ENCODE assay signal across 13 cellular contexts in the genomic region with DNA sequence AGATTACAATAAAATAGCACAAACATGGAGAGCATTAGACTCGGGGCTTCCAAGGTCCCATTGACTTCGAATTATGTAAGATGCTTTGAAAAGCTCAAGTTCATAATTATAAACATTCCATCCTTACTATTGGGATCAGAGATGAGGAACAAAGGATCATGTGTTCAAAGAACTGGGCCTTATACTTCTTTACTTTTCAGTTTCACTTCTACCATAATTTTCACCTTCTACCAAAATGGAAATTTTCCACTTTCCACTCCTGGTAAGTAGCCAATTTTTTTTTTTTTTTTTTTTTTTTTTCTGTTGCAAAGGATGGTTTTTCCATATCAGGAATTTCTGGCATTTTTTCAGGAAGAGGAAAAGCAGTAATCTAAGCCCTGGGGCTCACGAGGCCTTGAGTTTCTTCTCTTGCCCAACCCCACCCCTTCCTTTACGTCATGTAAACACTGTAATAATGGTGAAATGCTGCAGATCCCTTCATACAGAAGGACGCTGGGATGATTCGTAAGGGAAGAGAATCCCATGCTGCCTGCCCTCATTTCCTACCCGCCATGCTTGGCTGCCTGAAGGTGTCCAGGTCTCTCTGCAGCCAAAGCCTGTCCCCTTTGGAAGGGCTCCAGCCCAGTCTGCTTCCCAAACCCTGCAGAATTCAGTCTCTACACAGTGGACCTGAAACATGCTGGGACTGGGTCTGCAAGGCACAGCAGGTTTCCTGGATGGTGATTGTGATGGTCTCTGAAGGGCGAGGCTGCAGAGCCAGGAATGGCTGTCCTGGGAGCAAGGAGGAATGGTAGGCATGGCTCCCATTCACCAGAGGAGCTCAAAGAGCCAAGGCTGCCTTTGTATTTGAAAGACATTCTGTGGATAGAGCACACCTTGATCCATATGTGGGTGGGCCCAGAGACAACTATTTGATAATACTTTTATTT. TPM values are rescaled to one million over a fixed set of nuclear protein-coding genes. Genes with fewer than 3 reads are reported as not detected.
A peak's percentile ranks its signal among the peaks of the same experiment; 100 is the strongest.
DNase-seq lines count a peak whose midpoint lies in the region; ATAC-seq and TF ChIP-seq lines count a peak whose summit lies in the region.
"Had no signal": no experiment of that assay in that cellular context is flagged by ENCODE, and none has a peak within 500 bp of the region (broad histone marks: within the 10 kb centered on the region; RNA-seq: fewer than 3 reads in every experiment).

No MANE protein-coding gene starts in this region.

- H3K27me3 ChIP-seq in breast epithelium: no peaks in the 10 kb centered on the region
- no peaks in the 10 kb centered on the region for H3K27me3 ChIP-seq in left ventricle myocardium inferior (ENCODE audit: low read depth)

- peak; percentile 26 for DNase-seq in ELR (ENCODE audit: low read depth)
- no peak for DNase-seq in breast epithelium (ENCODE audit: low spot score in 2 of 2)
- DNase-seq in left ventricle myocardium inferior: no peak
- peak; percentile 65 for DNase-seq in retinal pigment epithelial cell (ENCODE audit: low read depth)
- no peak for DNase-seq in COR-L47 (lab: John Stamatoyannopoulos, UW)
- DNase-seq in activated CD8-positive, alpha-beta memory T cell treated with anti-CD3 and anti-CD28 coated beads, Interleukin-2, amount 50 U/mL, for 4 hours: no peak
- DNase-seq in activated T-cell treated with anti-CD3 and anti-CD28 coated beads, Interleukin-2, amount 50 U/mL, for 1 hour: no peak
- no peak for DNase-seq in activated naive CD4-positive, alpha-beta T cell treated with anti-CD3 and anti-CD28 coated beads, Interleukin-2, amount 50 U/mL, for 72 hours (ENCODE audit: low spot score in 2 of 2)
- DNase-seq: activated CD8-positive, alpha-beta memory T cell treated with anti-CD3 and anti-CD28 coated beads, Interleukin-2, amount 50 U/mL, for 48 hours; CD4-positive, alpha-beta T cell; central memory CD4-positive, alpha-beta T cell; T-cell had no signal

- no peak for TF ChIP-seq CTCF in breast epithelium (IDR thresholded peaks at IDR 0.05)
- no peak for TF ChIP-seq CTCF in left ventricle myocardium inferior (IDR thresholded peaks at IDR 0.05; ENCODE audit: borderline replicate concordance)
- TF ChIP-seq CTCF in retinal pigment epithelial cell (conservative IDR thresholded peaks at IDR 0.05; ENCODE audit: low read depth, low read length): no peak

- peaks cover 0 to 11% of the 10 kb centered on the region in 2 donors for H3K36me3 Mint-ChIP-seq in activated naive CD4-positive, alpha-beta T cell treated with anti-CD3 and anti-CD28 coated beads, Interleukin-2, amount 50 U/mL, for 72 hours
- H3K36me3 Mint-ChIP-seq: T-cell had no signal

- H3K9me3 Mint-ChIP-seq in activated naive CD4-positive, alpha-beta T cell treated with anti-CD3 and anti-CD28 coated beads, Interleukin-2, amount 50 U/mL, for 72 hours: peaks cover 0 to 16% of the 10 kb centered on the region in 2 donors
- H3K9me3 Mint-ChIP-seq: CD4-positive, alpha-beta T cell; T-cell had no signal

- TF ChIP-seq POLR2A in breast epithelium (IDR thresholded peaks at IDR 0.05): no peak

- intact Hi-C loops in breast epithelium (cut with DNase I; ENCODE audit: low total_unique reads): no loop called here
- intact Hi-C loops in left ventricle myocardium inferior (cut with micrococcal nuclease): no loop called here

- H3K36me3 ChIP-seq in breast epithelium: no peaks in the 10 kb centered on the region
- H3K36me3 ChIP-seq in left ventricle myocardium inferior: no peaks in the 10 kb centered on the region

- ATAC-seq in activated naive CD4-positive, alpha-beta T cell treated with anti-CD3 and anti-CD28 coated beads, Interleukin-2, amount 50 U/mL, for 72 hours: no peak
- ATAC-seq: HCT116, T-cell had no signal

- H3K27ac Mint-ChIP-seq in activated naive CD4-positive, alpha-beta T cell treated with anti-CD3 and anti-CD28 coated beads, Interleukin-2, amount 50 U/mL, for 72 hours: no peak overlapping the region
- H3K27ac Mint-ChIP-seq: CD4-positive, alpha-beta T cell; T-cell had no signal

- H3K9me3 ChIP-seq in breast epithelium: no peaks in the 10 kb centered on the region
- H3K9me3 ChIP-seq in left ventricle myocardium inferior (replicated peaks): no peaks in the 10 kb centered on the region

- peak overlapping the region; percentile 43 to 75 for H3K27ac ChIP-seq in breast epithelium
- H3K27ac ChIP-seq in left ventricle myocardium inferior (replicated peaks): peak overlapping the region; percentile 81

- H3K4me1 ChIP-seq in breast epithelium: peaks cover 0 to 5% of the 10 kb centered on the region in 2 donors
- H3K4me1 ChIP-seq in left ventricle myocardium inferior: peaks cover 20% of the 10 kb centered on the region

- H3K4me3 ChIP-seq in breast epithelium (peak overlapping the region in 1 of 3 donors; percentile 7), left ventricle myocardium inferior (no peak overlapping the region), retinal pigment epithelial cell (ENCODE audit: low read length) (no peak overlapping the region)

RNA-seq across cellular contexts. Expression of a gene that starts 56.9 kb away (rescaled TPM):
- total RNA-seq in breast epithelium (under 1 TPM; 0.16 to 0.98 (median 0.73) TPM), left ventricle myocardium inferior (8.7 TPM)
- 1 to 10 TPM in 1 of 2 donors, under 1 TPM in 1; 0.43 to 1.2 TPM for total RNA-seq in activated naive CD4-positive, alpha-beta T cell treated with anti-CD3 and anti-CD28 coated beads, Interleukin-2, amount 50 U/mL, for 72 hours

Comparison
In these comparisons a context has a peak if more than half of its experiments do, and no peak if none do; other contexts are left out.
1. DNase-seq: peak in ELR (single experiment) and retinal pigment epithelial cell (single experiment); none in breast epithelium (0 of 2), left ventricle myocardium inferior (single experiment), COR-L47 (single experiment), activated CD8-positive, alpha-beta memory T cell treated with anti-CD3 and anti-CD28 coated beads, Interleukin-2, amount 50 U/mL, for 4 hours (single experiment), activated T-cell treated with anti-CD3 and anti-CD28 coated beads, Interleukin-2, amount 50 U/mL, for 1 hour (single experiment) and activated naive CD4-positive, alpha-beta T cell treated with anti-CD3 and anti-CD28 coated beads, Interleukin-2, amount 50 U/mL, for 72 hours (0 of 2).